ENCODE assay signal across 23 cellular contexts in genomic region chr3:42153039-42153438, GRCh38.
"Had no signal": no experiment of that assay in that cellular context is flagged by ENCODE, and none has a peak within 500 bp of the region (broad histone marks: within the 10 kb centered on the region; RNA-seq: fewer than 3 reads in every experiment).

No MANE protein-coding gene starts in this region.

- H3K27ac ChIP-seq: ascending aorta, colonic mucosa, dorsolateral prefrontal cortex, esophagus muscularis mucosa, thoracic aorta, upper lobe of left lung had no signal

- ATAC-seq: activated CD4-positive, CD25-positive, alpha-beta regulatory T cell treated with anti-CD3 and anti-CD28 coated beads, Interleukin-2, amount 50 U/mL, for 24 hours; activated CD8-positive, alpha-beta memory T cell treated with anti-CD3 and anti-CD28 coated beads, Interleukin-2, amount 10 ng/mL, durations not matched to agents 7 days and 5 days; activated CD8-positive, alpha-beta T cell treated with anti-CD3 and anti-CD28 coated beads for 36 hours; effector memory CD8-positive, alpha-beta T cell; natural killer cell; sciatic nerve had no signal

- H3K9me3 ChIP-seq: ascending aorta, breast epithelium, colonic mucosa, esophagus muscularis mucosa, thoracic aorta, upper lobe of left lung had no signal

- H3K27me3 ChIP-seq: ascending aorta, breast epithelium, colonic mucosa, dorsolateral prefrontal cortex, esophagus muscularis mucosa, upper lobe of left lung had no signal

- FAIRE-seq: endothelial cell of umbilical vein, kidney had no signal

- H3K27me3 Mint-ChIP-seq: activated CD4-positive, alpha-beta T cell treated with anti-CD3 and anti-CD28 coated beads, Interleukin-2, amount 10 ng/mL, durations not matched to agents 24 days and 14 days; activated CD8-positive, alpha-beta memory T cell treated with anti-CD3 and anti-CD28 coated beads, Interleukin-2, amount 10 ng/mL, durations not matched to agents 7 days and 5 days; activated CD8-positive, alpha-beta T cell treated with anti-CD3 and anti-CD28 coated beads for 36 hours; effector memory CD8-positive, alpha-beta T cell had no signal

- H3K9me3 Mint-ChIP-seq: activated CD4-positive, alpha-beta T cell treated with anti-CD3 and anti-CD28 coated beads, Interleukin-2, amount 10 ng/mL, durations not matched to agents 24 days and 14 days; activated CD8-positive, alpha-beta T cell treated with anti-CD3 and anti-CD28 coated beads for 36 hours; effector memory CD8-positive, alpha-beta T cell; natural killer cell had no signal

- H3K4me1 ChIP-seq: ascending aorta had no signal

- DNase-seq: activated CD4-positive, alpha-beta T cell treated with anti-CD3 and anti-CD28 coated beads, Interleukin-2, amount 10 ng/mL, durations not matched to agents 24 days and 14 days; activated CD8-positive, alpha-beta memory T cell treated with anti-CD3 and anti-CD28 coated beads, Interleukin-2, amount 10 ng/mL, durations not matched to agents 7 days and 5 days; activated CD8-positive, alpha-beta T cell treated with anti-CD3 and anti-CD28 coated beads for 36 hours; activated gamma-delta T cell; activated naive CD4-positive, alpha-beta T cell treated with anti-CD3 and anti-CD28 coated beads, Interleukin-2, amount 50 U/mL, for 16 hours; activated T-cell treated with anti-CD3 and anti-CD28 coated beads for 4 hours; colonic mucosa; dorsolateral prefrontal cortex; effector memory CD8-positive, alpha-beta T cell; kidney; natural killer cell; stimulated activated CD4-positive, alpha-beta T cell treated with anti-CD3 and anti-CD28 coated beads, Interleukin-15, amount 100 ng/mL, for 24 hours; stimulated activated naive CD4-positive, alpha-beta T cell treated with Interleukin-2 at 50 U/mL for 16 hours; upper lobe of left lung had no signal

- H3K4me2 ChIP-seq: smooth muscle cell had no signal

- H3K4me3 Mint-ChIP-seq: activated CD4-positive, alpha-beta T cell treated with anti-CD3 and anti-CD28 coated beads, Interleukin-2, amount 10 ng/mL, durations not matched to agents 24 days and 14 days; activated CD8-positive, alpha-beta memory T cell treated with anti-CD3 and anti-CD28 coated beads, Interleukin-2, amount 10 ng/mL, durations not matched to agents 7 days and 5 days; activated CD8-positive, alpha-beta T cell treated with anti-CD3 and anti-CD28 coated beads for 36 hours; effector memory CD8-positive, alpha-beta T cell; natural killer cell had no signal

- H3K4me3 ChIP-seq: ascending aorta, breast epithelium, colonic mucosa, esophagus muscularis mucosa, lung, smooth muscle cell, thoracic aorta, upper lobe of left lung had no signal

- H3K36me3 ChIP-seq: ascending aorta, breast epithelium, colonic mucosa, esophagus muscularis mucosa, thoracic aorta, upper lobe of left lung had no signal

- H3K27ac Mint-ChIP-seq: activated CD4-positive, alpha-beta T cell treated with anti-CD3 and anti-CD28 coated beads, Interleukin-2, amount 10 ng/mL, durations not matched to agents 24 days and 14 days; activated CD8-positive, alpha-beta memory T cell treated with anti-CD3 and anti-CD28 coated beads, Interleukin-2, amount 10 ng/mL, durations not matched to agents 7 days and 5 days; activated CD8-positive, alpha-beta T cell treated with anti-CD3 and anti-CD28 coated beads for 36 hours; effector memory CD8-positive, alpha-beta T cell had no signal

- H3K36me3 Mint-ChIP-seq: activated CD8-positive, alpha-beta memory T cell treated with anti-CD3 and anti-CD28 coated beads, Interleukin-2, amount 10 ng/mL, durations not matched to agents 7 days and 5 days; natural killer cell had no signal
